ENCODE assay signal across 22 cellular contexts in the genomic region with DNA sequence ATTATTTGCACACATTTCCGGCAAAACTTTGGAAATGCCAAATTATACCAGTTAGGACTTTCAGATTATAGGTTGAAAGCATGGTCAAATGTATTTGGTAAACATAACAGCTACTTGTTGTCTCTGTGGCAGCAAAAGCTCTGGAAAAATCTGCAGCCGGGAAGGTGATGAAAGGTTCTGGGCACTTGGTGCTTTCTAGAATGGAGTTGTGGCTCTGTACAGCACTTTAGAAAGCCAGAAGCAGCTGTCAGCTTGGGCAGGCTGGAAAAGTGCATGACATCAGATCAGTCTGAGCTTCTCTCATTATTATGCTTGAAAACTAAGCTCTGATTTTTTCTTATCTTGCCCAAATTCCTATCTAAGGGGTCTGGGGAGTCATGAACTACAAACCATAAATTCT.
"Had no signal": no experiment of that assay in that cellular context is flagged by ENCODE, and none has a peak within 500 bp of the region (broad histone marks: within the 10 kb centered on the region; RNA-seq: fewer than 3 reads in every experiment).

No MANE protein-coding gene starts in this region.

- H3K27me3 Mint-ChIP-seq: memory B cell had no signal

- H3K9me3 ChIP-seq: lower lobe of right lung, prostate gland had no signal

- H3K27me3 ChIP-seq: esophagus muscularis mucosa, stomach had no signal

- H3K4me3 Mint-ChIP-seq: memory B cell, naive B cell, nephron had no signal

- H3K4me1 ChIP-seq: esophagus muscularis mucosa, lower lobe of right lung, parathyroid adenoma, prostate gland, stomach had no signal

- DNase-seq: effector memory CD4-positive, alpha-beta T cell; foreskin fibroblast; head of caudate nucleus; hypothalamus; kidney glomerular epithelial cell; lower lobe of right lung; midbrain; naive B cell; occipital lobe; stimulated activated CD4-positive, alpha-beta T cell treated with anti-CD3 and anti-CD28 coated beads, Interleukin-2, amount 100 ng/mL, for 24 hours; stimulated activated CD4-positive, alpha-beta T cell treated with anti-CD3 and anti-CD28 coated beads, Interleukin-4, amount 100 ng/mL, for 4 hours; stimulated activated naive CD4-positive, alpha-beta T cell; stomach; trophoblast cell had no signal

- H3K79me2 ChIP-seq: parathyroid adenoma had no signal

- H3K36me3 Mint-ChIP-seq: naive B cell had no signal

- H3K27ac Mint-ChIP-seq: memory B cell, naive B cell had no signal

- H3K9ac ChIP-seq: parathyroid adenoma had no signal

- ATAC-seq: left lobe of liver, lower lobe of right lung, sciatic nerve had no signal

- H3K27ac ChIP-seq: epithelial cell of prostate, esophagus muscularis mucosa, lower lobe of right lung, parathyroid adenoma, prostate gland, stomach had no signal

- H2AFZ ChIP-seq: parathyroid adenoma had no signal

- H3K4me3 ChIP-seq: esophagus muscularis mucosa, lower lobe of right lung, prostate gland, stomach had no signal

- H3K36me3 ChIP-seq: esophagus muscularis mucosa, lower lobe of right lung, prostate gland, stomach had no signal
